Comparison of ENCODE assay signal across 33 cellular contexts in the genomic region with DNA sequence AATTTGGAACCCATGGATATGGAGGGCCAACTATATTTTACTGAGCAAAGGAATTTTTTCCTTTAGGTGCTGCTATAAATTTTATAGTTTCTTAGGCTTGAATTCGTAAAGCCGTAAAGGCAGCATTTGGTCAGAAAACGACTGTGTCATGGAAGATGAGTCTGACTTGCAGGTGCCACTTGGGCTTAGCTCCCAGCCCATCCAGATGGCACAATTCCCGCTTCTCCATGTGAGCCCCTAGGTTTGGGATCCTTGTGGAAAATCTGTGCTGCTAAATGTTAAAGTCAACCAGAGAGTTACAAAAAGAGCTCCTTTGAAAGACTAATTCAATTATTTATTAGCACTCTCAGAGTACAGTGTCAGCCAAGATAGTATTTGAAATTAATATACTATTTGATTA.
"Had no signal": no experiment of that assay in that cellular context is flagged by ENCODE, and none has a peak within 500 bp of the region (broad histone marks: within the 10 kb centered on the region; RNA-seq: fewer than 3 reads in every experiment).

No MANE protein-coding gene starts in this region.

- H3K36me3 ChIP-seq: brain microvascular endothelial cell, WERI-Rb-1 had no signal

- ATAC-seq: activated CD8-positive, alpha-beta T cell treated with anti-CD3 and anti-CD28 coated beads for 36 hours; activated T-cell treated with anti-CD3 and anti-CD28 coated beads, Interleukin-2, amount 50 U/mL, for 72 hours; activated T-helper 17 cell treated with anti-CD3 and anti-CD28 coated beads, Interleukin-2, amount 50 U/mL, for 72 hours had no signal

- H3K27ac ChIP-seq: brain microvascular endothelial cell, KMS-11, WERI-Rb-1 had no signal

- H3K27me3 ChIP-seq: brain microvascular endothelial cell had no signal

- DNase-seq: activated CD4-positive, alpha-beta T cell treated with anti-CD3 and anti-CD28 coated beads for 1 hour; activated CD4-positive, alpha-beta T cell treated with anti-CD3 and anti-CD28 coated beads, Interleukin-2, amount 10 ng/mL, durations not matched to agents 24 days and 14 days; activated CD4-positive, alpha-beta T cell treated with anti-CD3 and anti-CD28 coated beads, Interleukin-2, amount 50 U/mL, for 4 hours; activated CD4-positive, CD25-positive, alpha-beta regulatory T cell; activated CD8-positive, alpha-beta T cell treated with anti-CD3 and anti-CD28 coated beads for 36 hours; activated effector memory CD4-positive, alpha-beta T cell treated with anti-CD3 and anti-CD28 coated beads, Interleukin-2, amount 50 U/mL, for 16 hours; activated naive CD4-positive, alpha-beta T cell; activated naive CD4-positive, alpha-beta T cell treated with anti-CD3 and anti-CD28 coated beads, Interleukin-2, amount 50 U/mL, for 16 hours; activated naive CD8-positive, alpha-beta T cell treated with anti-CD3 and anti-CD28 coated beads for 36 hours; activated T-cell treated with anti-CD3 and anti-CD28 coated beads, Interleukin-2, amount 50 U/mL, for 1 hour; activated T-cell treated with anti-CD3 and anti-CD28 coated beads, Interleukin-2, amount 50 U/mL, for 72 hours; amniotic stem cell; aorta; brain microvascular endothelial cell; central memory CD4-positive, alpha-beta T cell; MM.1S; MV-4-11; NCI-H1092; NCI-H1436 treated with DMSO at 0.1 percent for 48 hours; NCI-H1694 treated with DMSO at 0.1 percent for 48 hours; NCI-H2029 treated with DMSO at 0.1 percent for 48 hours; NCI-H345; NCI-H69; NCI-H82; OCI-M1; Right ventricle myocardium superior; SW 1271; T-helper 1 cell; T-helper 2 cell; T-helper 9 cell; WERI-Rb-1 had no signal
